ENCODE assay signal across 1 cellular context in the genomic region with DNA sequence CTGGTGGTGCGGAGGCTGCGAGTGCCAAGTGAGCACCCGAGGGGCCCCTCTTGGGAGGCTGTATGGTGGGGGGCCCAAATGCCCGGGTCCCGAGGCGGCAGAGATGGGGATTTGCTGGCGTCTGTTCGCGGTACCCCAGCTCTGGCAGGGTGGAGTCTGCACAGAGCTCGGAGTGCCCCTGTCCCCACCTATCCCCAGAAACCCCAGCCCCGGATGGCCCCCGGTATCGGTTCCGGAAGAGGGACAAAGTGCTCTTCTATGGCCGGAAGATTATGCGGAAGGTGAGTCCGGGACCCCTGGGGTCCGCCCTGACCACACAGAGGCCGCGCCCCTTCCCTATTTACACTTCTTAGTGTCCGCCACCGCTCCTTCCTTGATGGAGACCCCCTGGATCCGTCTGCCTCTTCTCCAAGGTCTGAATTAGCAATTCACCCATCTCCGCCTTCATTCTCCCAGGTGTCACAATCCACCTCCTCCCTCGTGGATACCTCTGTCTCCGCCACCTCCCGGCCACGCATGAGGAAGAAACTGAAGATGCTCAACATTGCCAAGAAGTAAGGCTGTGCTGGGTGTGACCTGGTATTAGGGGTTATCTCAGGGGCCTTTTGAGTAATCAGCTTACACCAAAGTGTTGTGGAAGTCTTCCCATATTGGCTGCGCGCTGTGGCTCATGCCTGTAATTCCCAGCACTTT.
TF ChIP-seq lines count a peak whose summit lies in the region.

No MANE protein-coding gene starts in this region.

TF ChIP-seq in GM12878, 131 proteins besides CTCF, POLR2A, EP300 and RAD21:
- no peak for TF ChIP-seq USF2 (IDR thresholded peaks at IDR 0.05; ENCODE audit: borderline replicate concordance, low read depth, low read length)
- TF ChIP-seq BHLHE40 (IDR thresholded peaks at IDR 0.05; ENCODE audit: borderline replicate concordance in 1 of 2, low read depth in 2 of 2, low read length in 1 of 2): no peak
- TF ChIP-seq GABPA (IDR thresholded peaks at IDR 0.05; ENCODE audit: low read depth): 0 out of 2 replicates have a peak, but pooled peaks have one; percentile 21
- TF ChIP-seq MEF2B (IDR thresholded peaks at IDR 0.05; ENCODE audit: partially characterized antibody, poor library complexity, severe bottlenecking): no peak
- no peak for TF ChIP-seq NRF1 (conservative IDR thresholded peaks at IDR 0.05; ENCODE audit: low read depth, low read length)
- no peak for TF ChIP-seq E2F4 (IDR thresholded peaks at IDR 0.05; ENCODE audit: low read depth, low read length)
- no peak for TF ChIP-seq TAF1 (IDR thresholded peaks at IDR 0.05; ENCODE audit: borderline replicate concordance, low read depth, low read length)
- TF ChIP-seq LARP7 (IDR thresholded peaks at IDR 0.05): peak; percentile 13; the same call in 1 of the 2 replicates
- TF ChIP-seq, protein P1, sequence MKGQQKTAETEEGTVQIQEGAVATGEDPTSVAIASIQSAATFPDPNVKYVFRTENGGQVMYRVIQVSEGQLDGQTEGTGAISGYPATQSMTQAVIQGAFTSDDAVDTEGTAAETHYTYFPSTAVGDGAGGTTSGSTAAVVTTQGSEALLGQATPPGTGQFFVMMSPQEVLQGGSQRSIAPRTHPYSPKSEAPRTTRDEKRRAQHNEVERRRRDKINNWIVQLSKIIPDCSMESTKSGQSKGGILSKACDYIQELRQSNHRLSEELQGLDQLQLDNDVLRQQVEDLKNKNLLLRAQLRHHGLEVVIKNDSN (IDR thresholded peaks at IDR 0.05; ENCODE audit: borderline replicate concordance, extremely low read length, insufficient read depth, low read depth, low read length): no peak
- no peak for TF ChIP-seq FOS (IDR thresholded peaks at IDR 0.05; ENCODE audit: borderline replicate concordance, extremely low read depth, insufficient read length)
- no peak for TF ChIP-seq CBX3 (IDR thresholded peaks at IDR 0.05; ENCODE audit: borderline replicate concordance, low read depth)
- TF ChIP-seq, protein P2, sequence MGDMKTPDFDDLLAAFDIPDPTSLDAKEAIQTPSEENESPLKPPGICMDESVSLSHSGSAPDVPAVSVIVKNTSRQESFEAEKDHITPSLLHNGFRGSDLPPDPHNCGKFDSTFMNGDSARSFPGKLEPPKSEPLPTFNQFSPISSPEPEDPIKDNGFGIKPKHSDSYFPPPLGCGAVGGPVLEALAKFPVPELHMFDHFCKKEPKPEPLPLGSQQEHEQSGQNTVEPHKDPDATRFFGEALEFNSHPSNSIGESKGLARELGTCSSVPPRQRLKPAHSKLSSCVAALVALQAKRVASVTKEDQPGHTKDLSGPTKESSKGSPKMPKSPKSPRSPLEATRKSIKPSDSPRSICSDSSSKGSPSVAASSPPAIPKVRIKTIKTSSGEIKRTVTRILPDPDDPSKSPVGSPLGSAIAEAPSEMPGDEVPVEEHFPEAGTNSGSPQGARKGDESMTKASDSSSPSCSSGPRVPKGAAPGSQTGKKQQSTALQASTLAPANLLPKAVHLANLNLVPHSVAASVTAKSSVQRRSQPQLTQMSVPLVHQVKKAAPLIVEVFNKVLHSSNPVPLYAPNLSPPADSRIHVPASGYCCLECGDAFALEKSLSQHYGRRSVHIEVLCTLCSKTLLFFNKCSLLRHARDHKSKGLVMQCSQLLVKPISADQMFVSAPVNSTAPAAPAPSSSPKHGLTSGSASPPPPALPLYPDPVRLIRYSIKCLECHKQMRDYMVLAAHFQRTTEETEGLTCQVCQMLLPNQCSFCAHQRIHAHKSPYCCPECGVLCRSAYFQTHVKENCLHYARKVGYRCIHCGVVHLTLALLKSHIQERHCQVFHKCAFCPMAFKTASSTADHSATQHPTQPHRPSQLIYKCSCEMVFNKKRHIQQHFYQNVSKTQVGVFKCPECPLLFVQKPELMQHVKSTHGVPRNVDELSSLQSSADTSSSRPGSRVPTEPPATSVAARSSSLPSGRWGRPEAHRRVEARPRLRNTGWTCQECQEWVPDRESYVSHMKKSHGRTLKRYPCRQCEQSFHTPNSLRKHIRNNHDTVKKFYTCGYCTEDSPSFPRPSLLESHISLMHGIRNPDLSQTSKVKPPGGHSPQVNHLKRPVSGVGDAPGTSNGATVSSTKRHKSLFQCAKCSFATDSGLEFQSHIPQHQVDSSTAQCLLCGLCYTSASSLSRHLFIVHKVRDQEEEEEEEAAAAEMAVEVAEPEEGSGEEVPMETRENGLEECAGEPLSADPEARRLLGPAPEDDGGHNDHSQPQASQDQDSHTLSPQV (IDR thresholded peaks at IDR 0.05): no peak
- TF ChIP-seq SREBF1 (IDR thresholded peaks at IDR 0.05; ENCODE audit: low read length): no peak
- 0 out of 2 replicates have a peak, but pooled peaks have one; percentile 22 for TF ChIP-seq YY1 (IDR thresholded peaks at IDR 0.05; ENCODE audit: low read depth, low read length)
- no peak for TF ChIP-seq REST (IDR thresholded peaks at IDR 0.05; ENCODE audit: low read depth, low read length)
- TF ChIP-seq EGR1 (IDR thresholded peaks at IDR 0.05; ENCODE audit: borderline replicate concordance in 1 of 2, low read depth in 2 of 2, low read length in 2 of 2): peak in 1 of 2 experiments; percentile 22; a peak in 1 of 3 replicates
- TF ChIP-seq BCL11A (IDR thresholded peaks at IDR 0.05; ENCODE audit: low read depth, low read length): no peak
- TF ChIP-seq KLF5 (IDR thresholded peaks at IDR 0.05; ENCODE audit: partially characterized antibody): peak; percentile 8
- no peak for TF ChIP-seq IRF4 (IDR thresholded peaks at IDR 0.05; ENCODE audit: low read depth, low read length)
- TF ChIP-seq MAX (IDR thresholded peaks at IDR 0.05; ENCODE audit: low read depth, low read length): no peak
TF ChIP-seq in GM12878: peak in this region for 5.
